In genomic region chr17:45311762-45312476, GRCh38 we compare ENCODE assay signal across 8 cellular contexts. TPM values are rescaled to one million over a fixed set of nuclear protein-coding genes. Genes with fewer than 3 reads are reported as not detected.
DNase-seq lines count a peak whose midpoint lies in the region; ATAC-seq lines count a peak whose summit lies in the region.

No MANE protein-coding gene starts in this region.

- DNase-seq in NK-92 treated with Interleukin-12 subunit alpha and Interleukin-12 subunit beta, amount 100 ng/mL, for 24 hours (lab: John Stamatoyannopoulos, UW) = peak; percentile 87
- DNase-seq in NK-92 (lab: John Stamatoyannopoulos, UW; ENCODE audit: unreplicated experiment) = no peak
- DNase-seq in OCI-M1 (lab: John Stamatoyannopoulos, UW) = peak; percentile 43
- DNase-seq in activated gamma-delta T cell treated with anti-CD3 and anti-CD28 coated beads, Interleukin-2, amount 50 U/mL, for 16 hours (ENCODE audit: low read depth) = peak; percentile 70
- DNase-seq in right cardiac atrium = peak; percentile 56 to 85 (median 74)
- peak; percentile 84 for DNase-seq in stimulated activated CD4-positive, alpha-beta T cell treated with anti-CD3 and anti-CD28 coated beads, Interleukin-2, amount 100 ng/mL, for 4 hours (ENCODE audit: low read depth)
- DNase-seq in NOMO-1 (lab: John Stamatoyannopoulos, UW; ENCODE audit: unreplicated experiment in 2 of 2) = no peak

- intact Hi-C loops in right cardiac atrium (cut with DNase I) = loop anchor here in 3 of 4 donors (5.0 to 10.0 kb wide), 3 partner anchors 35 to 167 kb away; partner anchors contain the start of gene HEXIM1 (in 1 of the 3)

- no peaks in the 10 kb centered on the region for H3K9me3 ChIP-seq in right cardiac atrium (ENCODE audit: control insufficient read depth, low read length)

- no peaks in the 10 kb centered on the region for H3K27me3 ChIP-seq in right cardiac atrium (ENCODE audit: control insufficient read depth, insufficient read depth)

- WGBS in right cardiac atrium = 21% methylated on average over 10 of the region's 10 CpGs

- ATAC-seq in right cardiac atrium = peak; percentile 3 to 33
- ATAC-seq in GM19023 (IDR thresholded peaks at IDR 0.05; ENCODE audit: unreplicated experiment) = no peak

- H3K4me1 ChIP-seq in right cardiac atrium (ENCODE audit: control insufficient read depth, insufficient read depth, low read length) = peaks cover 45% of the 10 kb centered on the region

- H3K4me3 ChIP-seq in right cardiac atrium (ENCODE audit: low read length) = no peak overlapping the region

- H3K27ac ChIP-seq in right cardiac atrium (ENCODE audit: low read length) = peak overlapping the region; percentile 88

RNA-seq across cellular contexts. Expression of gene MAP3K14, which starts 4.9 kb away (rescaled TPM):
- total RNA-seq in right cardiac atrium = 10 to 100 TPM; 12.2 to 17.1 (median 15.1) TPM
- 10.8 TPM for polyA plus RNA-seq in right cardiac atrium

RNA-seq across cellular contexts. Expression of gene SPATA32, which starts 50.0 kb away (rescaled TPM):
- not detected for total RNA-seq in right cardiac atrium
- not detected for polyA plus RNA-seq in right cardiac atrium

Comparison
In these comparisons a context has a peak if more than half of its experiments do, and no peak if none do; other contexts are left out.
1. DNase-seq: peak in NK-92 treated with Interleukin-12 subunit alpha and Interleukin-12 subunit beta, amount 100 ng/mL, for 24 hours (single experiment), OCI-M1 (single experiment), activated gamma-delta T cell treated with anti-CD3 and anti-CD28 coated beads, Interleukin-2, amount 50 U/mL, for 16 hours (single experiment), right cardiac atrium (3 of 3) and stimulated activated CD4-positive, alpha-beta T cell treated with anti-CD3 and anti-CD28 coated beads, Interleukin-2, amount 100 ng/mL, for 4 hours (single experiment); none in NK-92 (single experiment) and NOMO-1 (0 of 2).